18 cellular contexts compared by ENCODE assay signal in genomic region chr16:70777496-70777895, GRCh38.
"Had no signal": no experiment of that assay in that cellular context is flagged by ENCODE, and none has a peak within 500 bp of the region (broad histone marks: within the 10 kb centered on the region; RNA-seq: fewer than 3 reads in every experiment).

No MANE protein-coding gene starts in this region.

- H3K27ac Mint-ChIP-seq: activated CD4-positive, alpha-beta T cell treated with anti-CD3 and anti-CD28 coated beads, Interleukin-2, amount 10 ng/mL, durations not matched to agents 7 days and 5 days; stimulated activated naive CD8-positive, alpha-beta T cell treated with anti-CD3 and anti-CD28 coated beads, Interleukin-15, amount 100 ng/mL, for 72 hours had no signal

- DNase-seq: activated CD4-positive, alpha-beta T cell treated with anti-CD3 and anti-CD28 coated beads, Interleukin-2, amount 10 ng/mL, durations not matched to agents 7 days and 5 days; activated CD8-positive, alpha-beta memory T cell treated with anti-CD3 and anti-CD28 coated beads for 24 hours; activated CD8-positive, alpha-beta memory T cell treated with anti-CD3 and anti-CD28 coated beads, Interleukin-2, amount 50 U/mL, for 48 hours; activated gamma-delta T cell treated with Interleukin-2 at 50 U/mL for 16 hours; colonic mucosa; foreskin keratinocyte; glutamatergic neuron; hypothalamus; islet precursor cell; occipital lobe; stimulated activated naive CD8-positive, alpha-beta T cell treated with anti-CD3 and anti-CD28 coated beads, Interleukin-15, amount 100 ng/mL, for 72 hours; T-helper 1 cell; T-helper 9 cell; transverse colon had no signal

- ATAC-seq: activated CD4-positive, CD25-positive, alpha-beta regulatory T cell treated with anti-CD3 and anti-CD28 coated beads, Interleukin-2, amount 50 U/mL, for 24 hours; stimulated activated naive CD8-positive, alpha-beta T cell treated with anti-CD3 and anti-CD28 coated beads, Interleukin-15, amount 100 ng/mL, for 72 hours had no signal

- H3K9me3 ChIP-seq: colonic mucosa, suprapubic skin, transverse colon had no signal

- H3K4me3 ChIP-seq: colonic mucosa, suprapubic skin, transverse colon had no signal

- H3K27me3 Mint-ChIP-seq: activated CD4-positive, alpha-beta T cell treated with anti-CD3 and anti-CD28 coated beads, Interleukin-2, amount 10 ng/mL, durations not matched to agents 7 days and 5 days; central memory CD8-positive, alpha-beta T cell; stimulated activated naive CD8-positive, alpha-beta T cell treated with anti-CD3 and anti-CD28 coated beads, Interleukin-15, amount 100 ng/mL, for 72 hours had no signal

- H3K4me3 Mint-ChIP-seq: activated CD4-positive, alpha-beta T cell treated with anti-CD3 and anti-CD28 coated beads, Interleukin-2, amount 10 ng/mL, durations not matched to agents 7 days and 5 days; central memory CD8-positive, alpha-beta T cell; stimulated activated naive CD8-positive, alpha-beta T cell treated with anti-CD3 and anti-CD28 coated beads, Interleukin-15, amount 100 ng/mL, for 72 hours had no signal

- H3K4me1 ChIP-seq: colonic mucosa, foreskin keratinocyte, suprapubic skin, transverse colon had no signal

- H3K27ac ChIP-seq: brain microvascular endothelial cell, colonic mucosa, foreskin keratinocyte, suprapubic skin had no signal

- H3K27me3 ChIP-seq: brain microvascular endothelial cell, colonic mucosa, foreskin keratinocyte, suprapubic skin, transverse colon had no signal

- H3K9me3 Mint-ChIP-seq: activated CD4-positive, alpha-beta T cell treated with anti-CD3 and anti-CD28 coated beads, Interleukin-2, amount 10 ng/mL, durations not matched to agents 7 days and 5 days; central memory CD8-positive, alpha-beta T cell had no signal

- H3K4me1 Mint-ChIP-seq: activated CD4-positive, alpha-beta T cell treated with anti-CD3 and anti-CD28 coated beads, Interleukin-2, amount 10 ng/mL, durations not matched to agents 7 days and 5 days; central memory CD8-positive, alpha-beta T cell; stimulated activated naive CD8-positive, alpha-beta T cell treated with anti-CD3 and anti-CD28 coated beads, Interleukin-15, amount 100 ng/mL, for 72 hours had no signal
